ENCODE assay signal across 10 cellular contexts in genomic region chr17:17484451-17484899, GRCh38. TPM values are rescaled to one million over a fixed set of nuclear protein-coding genes. Genes with fewer than 3 reads are reported as not detected.
A peak's percentile ranks its signal among the peaks of the same experiment; 100 is the strongest.
DNase-seq lines count a peak whose midpoint lies in the region; ATAC-seq lines count a peak whose summit lies in the region.
"Had no signal": no experiment of that assay in that cellular context is flagged by ENCODE, and none has a peak within 500 bp of the region (broad histone marks: within the 10 kb centered on the region; RNA-seq: fewer than 3 reads in every experiment).

No MANE protein-coding gene starts in this region.

- intact Hi-C loops in activated T-helper 1 cell treated with anti-CD3 and anti-CD28 coated beads, Interleukin-12 subunit alpha, Interleukin-12 subunit beta, Interleukin-2, Interleukin-4 antibody, amounts not matched to agents 30 ng/mL and 10 ng/mL and 1 ng/mL, durations not matched to agents 14 hours and 24 hours and 36 hours (cut with micrococcal nuclease), result loop anchor here (1.0 kb wide), 1 partner anchor 12 kb away; the partner anchor contains the start of gene RASD1
- intact Hi-C loops in left ventricle myocardium superior (cut with micrococcal nuclease), result no loop called here

- peaks cover 47% of the 10 kb centered on the region for H3K4me1 Mint-ChIP-seq in activated T-helper 1 cell treated with anti-CD3 and anti-CD28 coated beads, Interleukin-12 subunit alpha, Interleukin-12 subunit beta, Interleukin-2, Interleukin-4 antibody, amounts not matched to agents 30 ng/mL and 10 ng/mL and 1 ng/mL, durations not matched to agents 14 hours and 24 hours and 36 hours (ENCODE audit: low read depth)

- H3K27me3 Mint-ChIP-seq in activated T-helper 1 cell treated with anti-CD3 and anti-CD28 coated beads, Interleukin-12 subunit alpha, Interleukin-12 subunit beta, Interleukin-2, Interleukin-4 antibody, amounts not matched to agents 30 ng/mL and 10 ng/mL and 1 ng/mL, durations not matched to agents 14 hours and 24 hours and 36 hours (ENCODE audit: insufficient read depth), result no peaks in the 10 kb centered on the region

- peak overlapping the region; percentile 76 for H3K27ac Mint-ChIP-seq in activated T-helper 1 cell treated with anti-CD3 and anti-CD28 coated beads, Interleukin-12 subunit alpha, Interleukin-12 subunit beta, Interleukin-2, Interleukin-4 antibody, amounts not matched to agents 30 ng/mL and 10 ng/mL and 1 ng/mL, durations not matched to agents 14 hours and 24 hours and 36 hours

- peaks cover 34% of the 10 kb centered on the region for H3K36me3 Mint-ChIP-seq in activated T-helper 1 cell treated with anti-CD3 and anti-CD28 coated beads, Interleukin-12 subunit alpha, Interleukin-12 subunit beta, Interleukin-2, Interleukin-4 antibody, amounts not matched to agents 30 ng/mL and 10 ng/mL and 1 ng/mL, durations not matched to agents 14 hours and 24 hours and 36 hours (ENCODE audit: low read depth)

- no peaks in the 10 kb centered on the region for H3K9me3 Mint-ChIP-seq in activated T-helper 1 cell treated with anti-CD3 and anti-CD28 coated beads, Interleukin-12 subunit alpha, Interleukin-12 subunit beta, Interleukin-2, Interleukin-4 antibody, amounts not matched to agents 30 ng/mL and 10 ng/mL and 1 ng/mL, durations not matched to agents 14 hours and 24 hours and 36 hours

- peak overlapping the region; percentile 57 for H3K4me3 Mint-ChIP-seq in activated T-helper 1 cell treated with anti-CD3 and anti-CD28 coated beads, Interleukin-12 subunit alpha, Interleukin-12 subunit beta, Interleukin-2, Interleukin-4 antibody, amounts not matched to agents 30 ng/mL and 10 ng/mL and 1 ng/mL, durations not matched to agents 14 hours and 24 hours and 36 hours

- ATAC-seq in left ventricle myocardium superior (peak; percentile 49), GM21423 (IDR thresholded peaks at IDR 0.05; ENCODE audit: unreplicated experiment) (no peak)

- peak; percentile 76 for DNase-seq in activated CD4-positive, alpha-beta T cell treated with anti-CD3 and anti-CD28 coated beads for 48 hours
- DNase-seq in activated CD4-positive, alpha-beta T cell treated with anti-CD3 and anti-CD28 coated beads for 4 hours, result no peak
- DNase-seq in activated T-helper 1 cell treated with anti-CD3 and anti-CD28 coated beads, Interleukin-12 subunit alpha, Interleukin-12 subunit beta, Interleukin-2, Interleukin-4 antibody, amounts not matched to agents 30 ng/mL and 10 ng/mL and 1 ng/mL, durations not matched to agents 14 hours and 24 hours and 36 hours (ENCODE audit: low spot score), result no peak
- DNase-seq in left ventricle myocardium superior, result no peak
- DNase-seq in stimulated activated CD8-positive, alpha-beta memory T cell treated with anti-CD3 and anti-CD28 coated beads, Interleukin-4, amount 100 ng/mL, for 48 hours, result peak; percentile 75
- DNase-seq in cerebellum (ENCODE audit: low spot score), result no peak
- no peak for DNase-seq in HuH-7.5 (ENCODE audit: low spot score)
- DNase-seq: NCI-H2029 treated with DMSO at 0.1 percent for 48 hours, thyroid gland had no signal

RNA-seq across cellular contexts. Expression of gene MED9, which starts 7.7 kb away (rescaled TPM):
- total RNA-seq in activated T-helper 1 cell treated with anti-CD3 and anti-CD28 coated beads, Interleukin-12 subunit alpha, Interleukin-12 subunit beta, Interleukin-2, Interleukin-4 antibody, amounts not matched to agents 30 ng/mL and 10 ng/mL and 1 ng/mL, durations not matched to agents 14 hours and 24 hours and 36 hours, result 13.8 and 15.2 TPM in 2 replicates
- total RNA-seq in left ventricle myocardium superior, result 42.0 TPM
- 16.2 TPM for total RNA-seq in cerebellum

RNA-seq across cellular contexts. Expression of gene RASD1, which starts 11.7 kb away (rescaled TPM):
- 10.1 and 12.9 TPM in 2 replicates for total RNA-seq in activated T-helper 1 cell treated with anti-CD3 and anti-CD28 coated beads, Interleukin-12 subunit alpha, Interleukin-12 subunit beta, Interleukin-2, Interleukin-4 antibody, amounts not matched to agents 30 ng/mL and 10 ng/mL and 1 ng/mL, durations not matched to agents 14 hours and 24 hours and 36 hours
- 50.8 TPM for total RNA-seq in left ventricle myocardium superior
- 10.1 TPM for total RNA-seq in cerebellum

Comparison
In these comparisons a context has a peak if more than half of its experiments do, and no peak if none do; other contexts are left out.
1. DNase-seq: peak in activated CD4-positive, alpha-beta T cell treated with anti-CD3 and anti-CD28 coated beads for 48 hours (single experiment) and stimulated activated CD8-positive, alpha-beta memory T cell treated with anti-CD3 and anti-CD28 coated beads, Interleukin-4, amount 100 ng/mL, for 48 hours (single experiment); none in activated CD4-positive, alpha-beta T cell treated with anti-CD3 and anti-CD28 coated beads for 4 hours (0 of 2), activated T-helper 1 cell treated with anti-CD3 and anti-CD28 coated beads, Interleukin-12 subunit alpha, Interleukin-12 subunit beta, Interleukin-2, Interleukin-4 antibody, amounts not matched to agents 30 ng/mL and 10 ng/mL and 1 ng/mL, durations not matched to agents 14 hours and 24 hours and 36 hours (single experiment), left ventricle myocardium superior (single experiment), cerebellum (single experiment) and HuH-7.5 (single experiment).